In genomic region chr6:90586675-90587638, GRCh38 we compare ENCODE assay signal across 8 cellular contexts. TPM values are rescaled to one million over a fixed set of nuclear protein-coding genes. Genes with fewer than 3 reads are reported as not detected.
DNase-seq lines count a peak whose midpoint lies in the region; ATAC-seq and TF ChIP-seq lines count a peak whose summit lies in the region.

MAP3K7 (minus strand) TSS chr6:90587072; CDS start chr6:90586883, 189 bp downstream.

- ATAC-seq in GM19372 (IDR thresholded peaks at IDR 0.05; ENCODE audit: low read depth, unreplicated experiment) (peak; percentile 91), HG03558 (IDR thresholded peaks at IDR 0.05; ENCODE audit: extremely low read depth, unreplicated experiment) (peak; percentile 82), left lung (peak; percentile 98)

- H3K9me3 ChIP-seq in left lung = no peaks in the 10 kb centered on the region

- H3K36me3 ChIP-seq in left lung = no peaks in the 10 kb centered on the region

- DNase-seq in C1 segment of cervical spinal cord (lab: John Stamatoyannopoulos, UW) (peak; percentile 48 to 99 (median 92)), NCI-H748 treated with DMSO at 0.1 percent for 48 hours (lab: John Stamatoyannopoulos, UW) (peak; percentile 84), dermis blood vessel endothelial cell (peak; percentile 97), left lung (peak; percentile 90 to 92)
- peak; percentile 93 to 97 for DNase-seq in activated CD4-positive, alpha-beta T cell treated with anti-CD3 and anti-CD28 coated beads, Interleukin-2, amount 50 U/mL, for 24 hours (ENCODE audit: low read depth in 1 of 2, low spot score in 1 of 2)
- peak; percentile 94 to 95 for DNase-seq in stimulated activated CD4-positive, alpha-beta T cell treated with anti-CD3 and anti-CD28 coated beads, Interleukin-2, amount 100 ng/mL, for 48 hours

- H3K4me1 ChIP-seq in left lung = peaks cover 18 to 39% of the 10 kb centered on the region in 2 donors

- TF ChIP-seq CTCF in left lung (IDR thresholded peaks at IDR 0.05) = peak in 1 of 2 donors; percentile 5

- H3K4me3 ChIP-seq in left lung = peak within 1 kb of the TSS; percentile 97 to 99

- H3K27me3 ChIP-seq in left lung = peaks cover 0 to 21% of the 10 kb centered on the region in 2 donors

- intact Hi-C loops in left lung (cut with DNase I) = no loop called here

- peak within 1 kb of the TSS; percentile 91 to 96 for H3K27ac ChIP-seq in left lung

RNA-seq across cellular contexts. Expression of gene MAP3K7, which starts in this region (rescaled TPM):
- total RNA-seq in dermis blood vessel endothelial cell (20.8 and 30.0 TPM in 2 replicates), left lung (10 to 100 TPM; 19.5 to 20.6 TPM)

Comparison
In these comparisons a context has a peak if more than half of its experiments do, and no peak if none do; other contexts are left out.
1. Peak in every context shown above with its lines: DNase-seq, ATAC-seq, H3K4me3 ChIP-seq and H3K27ac ChIP-seq.